Comparison of ENCODE assay signal across 1 cellular context in the genomic region with DNA sequence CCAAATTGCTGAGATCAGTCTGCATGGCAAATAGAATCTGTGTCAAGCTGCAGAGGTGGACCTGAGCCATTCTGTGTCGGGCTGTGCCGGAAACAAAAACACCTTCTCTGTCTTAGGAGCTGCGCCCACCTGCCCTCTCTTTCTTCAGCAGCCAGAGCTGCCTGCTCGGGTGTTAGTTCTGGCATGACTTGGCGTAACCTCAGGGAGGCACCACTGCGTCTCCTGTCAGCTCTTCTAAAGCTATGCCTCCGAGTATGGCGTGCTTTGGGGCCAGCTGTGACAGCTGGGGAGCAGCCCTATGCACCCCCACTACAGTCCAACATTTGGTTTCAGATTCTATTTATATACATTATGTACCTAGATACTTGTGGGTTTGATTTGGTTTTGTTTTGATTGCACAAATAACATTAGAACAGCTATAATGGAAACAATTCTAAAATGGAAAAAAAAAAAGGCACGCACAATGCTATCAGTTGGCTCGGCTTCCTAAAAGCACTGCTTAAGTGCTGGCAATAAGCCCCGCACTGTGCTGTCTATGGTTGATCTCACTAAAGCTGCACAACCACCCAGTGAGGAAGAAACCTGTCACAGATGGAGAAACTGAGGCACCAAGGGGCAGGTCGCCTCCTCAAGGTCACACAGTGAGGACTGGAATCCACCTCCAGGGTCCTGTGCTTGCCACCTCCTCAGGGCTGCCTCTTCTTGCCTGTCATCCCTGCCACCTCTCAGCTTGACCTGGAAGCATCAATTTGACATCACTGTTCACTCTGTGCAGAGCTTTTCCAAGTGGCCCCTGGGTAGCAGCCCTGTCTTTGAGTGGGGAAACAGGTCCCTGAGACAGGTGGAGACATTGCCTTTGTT.
TF ChIP-seq lines count a peak whose summit lies in the region.

No MANE protein-coding gene starts in this region.

TF ChIP-seq in GM23338, 12 proteins besides CTCF, POLR2A, EP300 and RAD21 (continued from another document):
- TF ChIP-seq REST (IDR thresholded peaks at IDR 0.05; ENCODE audit: unreplicated experiment) (no peak), CREB1 (CRISPR knock-in tag; IDR thresholded peaks at IDR 0.05; ENCODE audit: low read depth) (no peak), NANOG (IDR thresholded peaks at IDR 0.05; ENCODE audit: borderline replicate concordance) (no peak), EZH2phosphoT487 (IDR thresholded peaks at IDR 0.05; ENCODE audit: unreplicated experiment) (no peak), ETS1 (IDR thresholded peaks at IDR 0.05) (no peak), POLR2AphosphoS5 (IDR thresholded peaks at IDR 0.05; ENCODE audit: low read depth) (no peak), EZH2 (IDR thresholded peaks at IDR 0.05; ENCODE audit: low read depth, unreplicated experiment) (no peak)
- TF ChIP-seq, protein P1, sequence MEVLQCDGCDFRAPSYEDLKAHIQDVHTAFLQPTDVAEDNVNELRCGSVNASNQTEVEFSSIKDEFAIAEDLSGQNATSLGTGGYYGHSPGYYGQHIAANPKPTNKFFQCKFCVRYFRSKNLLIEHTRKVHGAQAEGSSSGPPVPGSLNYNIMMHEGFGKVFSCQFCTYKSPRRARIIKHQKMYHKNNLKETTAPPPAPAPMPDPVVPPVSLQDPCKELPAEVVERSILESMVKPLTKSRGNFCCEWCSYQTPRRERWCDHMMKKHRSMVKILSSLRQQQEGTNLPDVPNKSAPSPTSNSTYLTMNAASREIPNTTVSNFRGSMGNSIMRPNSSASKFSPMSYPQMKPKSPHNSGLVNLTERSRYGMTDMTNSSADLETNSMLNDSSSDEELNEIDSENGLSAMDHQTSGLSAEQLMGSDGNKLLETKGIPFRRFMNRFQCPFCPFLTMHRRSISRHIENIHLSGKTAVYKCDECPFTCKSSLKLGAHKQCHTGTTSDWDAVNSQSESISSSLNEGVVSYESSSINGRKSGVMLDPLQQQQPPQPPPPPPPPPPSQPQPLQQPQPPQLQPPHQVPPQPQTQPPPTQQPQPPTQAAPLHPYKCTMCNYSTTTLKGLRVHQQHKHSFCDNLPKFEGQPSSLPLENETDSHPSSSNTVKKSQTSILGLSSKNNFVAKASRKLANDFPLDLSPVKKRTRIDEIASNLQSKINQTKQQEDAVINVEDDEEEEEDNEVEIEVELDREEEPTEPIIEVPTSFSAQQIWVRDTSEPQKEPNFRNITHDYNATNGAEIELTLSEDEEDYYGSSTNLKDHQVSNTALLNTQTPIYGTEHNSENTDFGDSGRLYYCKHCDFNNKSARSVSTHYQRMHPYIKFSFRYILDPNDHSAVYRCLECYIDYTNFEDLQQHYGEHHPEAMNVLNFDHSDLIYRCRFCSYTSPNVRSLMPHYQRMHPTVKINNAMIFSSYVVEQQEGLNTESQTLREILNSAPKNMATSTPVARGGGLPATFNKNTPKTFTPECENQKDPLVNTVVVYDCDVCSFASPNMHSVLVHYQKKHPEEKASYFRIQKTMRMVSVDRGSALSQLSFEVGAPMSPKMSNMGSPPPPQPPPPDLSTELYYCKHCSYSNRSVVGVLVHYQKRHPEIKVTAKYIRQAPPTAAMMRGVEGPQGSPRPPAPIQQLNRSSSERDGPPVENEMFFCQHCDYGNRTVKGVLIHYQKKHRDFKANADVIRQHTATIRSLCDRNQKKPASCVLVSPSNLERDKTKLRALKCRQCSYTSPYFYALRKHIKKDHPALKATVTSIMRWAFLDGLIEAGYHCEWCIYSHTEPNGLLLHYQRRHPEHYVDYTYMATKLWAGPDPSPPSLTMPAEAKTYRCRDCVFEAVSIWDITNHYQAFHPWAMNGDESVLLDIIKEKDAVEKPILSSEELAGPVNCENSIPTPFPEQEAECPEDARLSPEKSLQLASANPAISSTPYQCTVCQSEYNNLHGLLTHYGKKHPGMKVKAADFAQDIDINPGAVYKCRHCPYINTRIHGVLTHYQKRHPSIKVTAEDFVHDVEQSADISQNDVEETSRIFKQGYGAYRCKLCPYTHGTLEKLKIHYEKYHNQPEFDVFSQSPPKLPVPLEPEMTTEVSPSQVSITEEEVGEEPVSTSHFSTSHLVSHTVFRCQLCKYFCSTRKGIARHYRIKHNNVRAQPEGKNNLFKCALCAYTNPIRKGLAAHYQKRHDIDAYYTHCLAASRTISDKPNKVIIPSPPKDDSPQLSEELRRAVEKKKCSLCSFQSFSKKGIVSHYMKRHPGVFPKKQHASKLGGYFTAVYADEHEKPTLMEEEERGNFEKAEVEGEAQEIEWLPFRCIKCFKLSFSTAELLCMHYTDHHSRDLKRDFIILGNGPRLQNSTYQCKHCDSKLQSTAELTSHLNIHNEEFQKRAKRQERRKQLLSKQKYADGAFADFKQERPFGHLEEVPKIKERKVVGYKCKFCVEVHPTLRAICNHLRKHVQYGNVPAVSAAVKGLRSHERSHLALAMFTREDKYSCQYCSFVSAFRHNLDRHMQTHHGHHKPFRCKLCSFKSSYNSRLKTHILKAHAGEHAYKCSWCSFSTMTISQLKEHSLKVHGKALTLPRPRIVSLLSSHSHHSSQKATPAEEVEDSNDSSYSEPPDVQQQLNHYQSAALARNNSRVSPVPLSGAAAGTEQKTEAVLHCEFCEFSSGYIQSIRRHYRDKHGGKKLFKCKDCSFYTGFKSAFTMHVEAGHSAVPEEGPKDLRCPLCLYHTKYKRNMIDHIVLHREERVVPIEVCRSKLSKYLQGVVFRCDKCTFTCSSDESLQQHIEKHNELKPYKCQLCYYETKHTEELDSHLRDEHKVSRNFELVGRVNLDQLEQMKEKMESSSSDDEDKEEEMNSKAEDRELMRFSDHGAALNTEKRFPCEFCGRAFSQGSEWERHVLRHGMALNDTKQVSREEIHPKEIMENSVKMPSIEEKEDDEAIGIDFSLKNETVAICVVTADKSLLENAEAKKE (CRISPR knock-in tag; IDR thresholded peaks at IDR 0.05): no peak
